In the genomic region with DNA sequence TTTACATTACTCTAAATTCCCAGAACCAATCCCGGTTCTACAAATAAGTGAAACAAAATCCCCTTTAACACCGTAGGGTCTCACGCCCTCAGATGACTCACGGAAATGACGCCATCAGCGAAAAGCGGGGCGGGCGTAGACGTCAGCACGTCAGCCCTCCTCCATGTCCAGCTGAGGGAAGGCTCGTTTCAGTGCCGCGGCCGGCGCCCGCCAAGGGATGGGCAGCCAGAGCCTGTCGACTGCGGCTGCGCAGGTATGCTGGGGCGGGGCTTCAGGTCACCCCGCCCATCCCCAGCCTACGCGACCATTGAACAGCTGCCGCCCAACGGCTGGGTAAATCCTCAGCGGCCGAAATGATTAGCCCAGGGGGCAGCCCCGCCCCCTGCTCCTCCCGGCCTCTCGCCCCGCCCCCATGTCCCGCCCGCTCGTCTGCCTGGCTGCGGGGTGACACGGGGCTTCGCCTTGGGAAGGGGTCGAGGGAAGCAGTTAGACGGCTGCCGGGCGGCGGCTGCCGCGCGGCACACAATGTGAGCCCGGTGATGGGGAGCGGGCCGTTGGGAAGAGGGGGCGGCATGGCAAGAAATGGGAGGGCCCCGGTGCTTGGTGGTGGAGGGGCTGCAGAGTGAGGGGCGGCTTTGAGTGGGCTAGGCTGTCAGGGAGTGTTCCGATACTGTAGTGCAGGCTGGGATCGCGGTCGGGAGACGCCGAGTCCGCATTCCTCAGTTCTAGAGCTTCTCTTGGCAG, we compare ENCODE assay signal across 1 cellular context.
TF ChIP-seq lines count a peak whose summit lies in the region.

A gene (plus strand): TSS at position 420 of the 744 bp plus-strand sequence. CDS start 1,510 bp downstream, outside the sequence.

TF ChIP-seq in GM12878, 131 proteins besides CTCF, POLR2A, EP300 and RAD21 (continued from another document and continues in another):
- TF ChIP-seq, protein P1, sequence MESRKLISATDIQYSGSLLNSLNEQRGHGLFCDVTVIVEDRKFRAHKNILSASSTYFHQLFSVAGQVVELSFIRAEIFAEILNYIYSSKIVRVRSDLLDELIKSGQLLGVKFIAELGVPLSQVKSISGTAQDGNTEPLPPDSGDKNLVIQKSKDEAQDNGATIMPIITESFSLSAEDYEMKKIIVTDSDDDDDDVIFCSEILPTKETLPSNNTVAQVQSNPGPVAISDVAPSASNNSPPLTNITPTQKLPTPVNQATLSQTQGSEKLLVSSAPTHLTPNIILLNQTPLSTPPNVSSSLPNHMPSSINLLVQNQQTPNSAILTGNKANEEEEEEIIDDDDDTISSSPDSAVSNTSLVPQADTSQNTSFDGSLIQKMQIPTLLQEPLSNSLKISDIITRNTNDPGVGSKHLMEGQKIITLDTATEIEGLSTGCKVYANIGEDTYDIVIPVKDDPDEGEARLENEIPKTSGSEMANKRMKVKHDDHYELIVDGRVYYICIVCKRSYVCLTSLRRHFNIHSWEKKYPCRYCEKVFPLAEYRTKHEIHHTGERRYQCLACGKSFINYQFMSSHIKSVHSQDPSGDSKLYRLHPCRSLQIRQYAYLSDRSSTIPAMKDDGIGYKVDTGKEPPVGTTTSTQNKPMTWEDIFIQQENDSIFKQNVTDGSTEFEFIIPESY (IDR thresholded peaks at IDR 0.05) = no peak
- TF ChIP-seq TCF7 (IDR thresholded peaks at IDR 0.05; ENCODE audit: borderline replicate concordance) = no peak
- no peak for TF ChIP-seq POLR2AphosphoS2 (IDR thresholded peaks at IDR 0.05; ENCODE audit: low read depth, low read length)
- TF ChIP-seq RCOR1 (conservative IDR thresholded peaks at IDR 0.05; ENCODE audit: low read depth, low read length) = 0 out of 2 replicates have a peak, but pooled peaks have one; percentile 40
- no peak for TF ChIP-seq BCL11A (IDR thresholded peaks at IDR 0.05; ENCODE audit: low read depth, low read length)
- TF ChIP-seq MTA3 (IDR thresholded peaks at IDR 0.05; ENCODE audit: borderline replicate concordance, low read length) = no peak
- TF ChIP-seq, protein P2, sequence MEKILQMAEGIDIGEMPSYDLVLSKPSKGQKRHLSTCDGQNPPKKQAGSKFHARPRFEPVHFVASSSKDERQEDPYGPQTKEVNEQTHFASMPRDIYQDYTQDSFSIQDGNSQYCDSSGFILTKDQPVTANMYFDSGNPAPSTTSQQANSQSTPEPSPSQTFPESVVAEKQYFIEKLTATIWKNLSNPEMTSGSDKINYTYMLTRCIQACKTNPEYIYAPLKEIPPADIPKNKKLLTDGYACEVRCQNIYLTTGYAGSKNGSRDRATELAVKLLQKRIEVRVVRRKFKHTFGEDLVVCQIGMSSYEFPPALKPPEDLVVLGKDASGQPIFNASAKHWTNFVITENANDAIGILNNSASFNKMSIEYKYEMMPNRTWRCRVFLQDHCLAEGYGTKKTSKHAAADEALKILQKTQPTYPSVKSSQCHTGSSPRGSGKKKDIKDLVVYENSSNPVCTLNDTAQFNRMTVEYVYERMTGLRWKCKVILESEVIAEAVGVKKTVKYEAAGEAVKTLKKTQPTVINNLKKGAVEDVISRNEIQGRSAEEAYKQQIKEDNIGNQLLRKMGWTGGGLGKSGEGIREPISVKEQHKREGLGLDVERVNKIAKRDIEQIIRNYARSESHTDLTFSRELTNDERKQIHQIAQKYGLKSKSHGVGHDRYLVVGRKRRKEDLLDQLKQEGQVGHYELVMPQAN (conservative IDR thresholded peaks at IDR 0.05) = no peak; the same call in 1 of the 2 replicates
- TF ChIP-seq NFYA (IDR thresholded peaks at IDR 0.05; ENCODE audit: borderline replicate concordance, low read depth, low read length) = no peak
- TF ChIP-seq, protein P3, sequence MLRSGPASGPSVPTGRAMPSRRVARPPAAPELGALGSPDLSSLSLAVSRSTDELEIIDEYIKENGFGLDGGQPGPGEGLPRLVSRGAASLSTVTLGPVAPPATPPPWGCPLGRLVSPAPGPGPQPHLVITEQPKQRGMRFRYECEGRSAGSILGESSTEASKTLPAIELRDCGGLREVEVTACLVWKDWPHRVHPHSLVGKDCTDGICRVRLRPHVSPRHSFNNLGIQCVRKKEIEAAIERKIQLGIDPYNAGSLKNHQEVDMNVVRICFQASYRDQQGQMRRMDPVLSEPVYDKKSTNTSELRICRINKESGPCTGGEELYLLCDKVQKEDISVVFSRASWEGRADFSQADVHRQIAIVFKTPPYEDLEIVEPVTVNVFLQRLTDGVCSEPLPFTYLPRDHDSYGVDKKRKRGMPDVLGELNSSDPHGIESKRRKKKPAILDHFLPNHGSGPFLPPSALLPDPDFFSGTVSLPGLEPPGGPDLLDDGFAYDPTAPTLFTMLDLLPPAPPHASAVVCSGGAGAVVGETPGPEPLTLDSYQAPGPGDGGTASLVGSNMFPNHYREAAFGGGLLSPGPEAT (IDR thresholded peaks at IDR 0.05; ENCODE audit: low read depth) = peak; percentile 62; the same call in 1 of the 2 replicates
- TF ChIP-seq BHLHE40 (IDR thresholded peaks at IDR 0.05; ENCODE audit: borderline replicate concordance in 1 of 2, low read depth in 2 of 2, low read length in 1 of 2) = peak; percentile 46 to 75; a peak in 3 of 4 replicates
- TF ChIP-seq, protein P4, sequence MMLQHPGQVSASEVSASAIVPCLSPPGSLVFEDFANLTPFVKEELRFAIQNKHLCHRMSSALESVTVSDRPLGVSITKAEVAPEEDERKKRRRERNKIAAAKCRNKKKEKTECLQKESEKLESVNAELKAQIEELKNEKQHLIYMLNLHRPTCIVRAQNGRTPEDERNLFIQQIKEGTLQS (IDR thresholded peaks at IDR 0.05; ENCODE audit: borderline replicate concordance, extremely low read depth, low read depth, low read length) = no peak
- no peak; the same call in 1 of the 2 replicates for TF ChIP-seq SIN3A (IDR thresholded peaks at IDR 0.05; ENCODE audit: low read depth, low read length)
- TF ChIP-seq GATAD2B (conservative IDR thresholded peaks at IDR 0.05; ENCODE audit: low read depth) = peak; percentile 17
- no peak for TF ChIP-seq SMARCA5 (IDR thresholded peaks at IDR 0.05)
- TF ChIP-seq CHD4 (IDR thresholded peaks at IDR 0.05) = no peak
- no peak; the same call in 1 of the 2 replicates for TF ChIP-seq HCFC1 (IDR thresholded peaks at IDR 0.05; ENCODE audit: low read length)
- 0 out of 2 replicates have a peak, but pooled peaks have one; percentile 47 for TF ChIP-seq JUND (IDR thresholded peaks at IDR 0.05; ENCODE audit: low read depth, low read length)
- no peak for TF ChIP-seq SMAD1 (IDR thresholded peaks at IDR 0.05; ENCODE audit: low read depth, partially characterized antibody)
- TF ChIP-seq, protein P5, sequence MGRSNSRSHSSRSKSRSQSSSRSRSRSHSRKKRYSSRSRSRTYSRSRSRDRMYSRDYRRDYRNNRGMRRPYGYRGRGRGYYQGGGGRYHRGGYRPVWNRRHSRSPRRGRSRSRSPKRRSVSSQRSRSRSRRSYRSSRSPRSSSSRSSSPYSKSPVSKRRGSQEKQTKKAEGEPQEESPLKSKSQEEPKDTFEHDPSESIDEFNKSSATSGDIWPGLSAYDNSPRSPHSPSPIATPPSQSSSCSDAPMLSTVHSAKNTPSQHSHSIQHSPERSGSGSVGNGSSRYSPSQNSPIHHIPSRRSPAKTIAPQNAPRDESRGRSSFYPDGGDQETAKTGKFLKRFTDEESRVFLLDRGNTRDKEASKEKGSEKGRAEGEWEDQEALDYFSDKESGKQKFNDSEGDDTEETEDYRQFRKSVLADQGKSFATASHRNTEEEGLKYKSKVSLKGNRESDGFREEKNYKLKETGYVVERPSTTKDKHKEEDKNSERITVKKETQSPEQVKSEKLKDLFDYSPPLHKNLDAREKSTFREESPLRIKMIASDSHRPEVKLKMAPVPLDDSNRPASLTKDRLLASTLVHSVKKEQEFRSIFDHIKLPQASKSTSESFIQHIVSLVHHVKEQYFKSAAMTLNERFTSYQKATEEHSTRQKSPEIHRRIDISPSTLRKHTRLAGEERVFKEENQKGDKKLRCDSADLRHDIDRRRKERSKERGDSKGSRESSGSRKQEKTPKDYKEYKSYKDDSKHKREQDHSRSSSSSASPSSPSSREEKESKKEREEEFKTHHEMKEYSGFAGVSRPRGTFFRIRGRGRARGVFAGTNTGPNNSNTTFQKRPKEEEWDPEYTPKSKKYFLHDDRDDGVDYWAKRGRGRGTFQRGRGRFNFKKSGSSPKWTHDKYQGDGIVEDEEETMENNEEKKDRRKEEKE (IDR thresholded peaks at IDR 0.05) = no peak
- no peak for TF ChIP-seq ZNF24 (IDR thresholded peaks at IDR 0.05)
- peak; percentile 98 for TF ChIP-seq CREB1 (IDR thresholded peaks at IDR 0.05; ENCODE audit: low read depth)
- TF ChIP-seq HDAC6 (IDR thresholded peaks at IDR 0.05; ENCODE audit: unreplicated experiment) = no peak
- TF ChIP-seq WRNIP1 (IDR thresholded peaks at IDR 0.05; ENCODE audit: borderline replicate concordance, low read depth, low read length) = no peak
- TF ChIP-seq TCF3 (IDR thresholded peaks at IDR 0.05; ENCODE audit: borderline replicate concordance, insufficient read depth, low read depth, low read length) = peak; percentile 76; the same call in 1 of the 2 replicates
- TF ChIP-seq CHD1 (IDR thresholded peaks at IDR 0.05; ENCODE audit: low read depth, low read length) = no peak
- 0 out of 4 replicates have a peak, but pooled peaks of 1 of the 2 experiments have one; percentile 7 for TF ChIP-seq IKZF2 (IDR thresholded peaks at IDR 0.05)
- TF ChIP-seq, protein P6, sequence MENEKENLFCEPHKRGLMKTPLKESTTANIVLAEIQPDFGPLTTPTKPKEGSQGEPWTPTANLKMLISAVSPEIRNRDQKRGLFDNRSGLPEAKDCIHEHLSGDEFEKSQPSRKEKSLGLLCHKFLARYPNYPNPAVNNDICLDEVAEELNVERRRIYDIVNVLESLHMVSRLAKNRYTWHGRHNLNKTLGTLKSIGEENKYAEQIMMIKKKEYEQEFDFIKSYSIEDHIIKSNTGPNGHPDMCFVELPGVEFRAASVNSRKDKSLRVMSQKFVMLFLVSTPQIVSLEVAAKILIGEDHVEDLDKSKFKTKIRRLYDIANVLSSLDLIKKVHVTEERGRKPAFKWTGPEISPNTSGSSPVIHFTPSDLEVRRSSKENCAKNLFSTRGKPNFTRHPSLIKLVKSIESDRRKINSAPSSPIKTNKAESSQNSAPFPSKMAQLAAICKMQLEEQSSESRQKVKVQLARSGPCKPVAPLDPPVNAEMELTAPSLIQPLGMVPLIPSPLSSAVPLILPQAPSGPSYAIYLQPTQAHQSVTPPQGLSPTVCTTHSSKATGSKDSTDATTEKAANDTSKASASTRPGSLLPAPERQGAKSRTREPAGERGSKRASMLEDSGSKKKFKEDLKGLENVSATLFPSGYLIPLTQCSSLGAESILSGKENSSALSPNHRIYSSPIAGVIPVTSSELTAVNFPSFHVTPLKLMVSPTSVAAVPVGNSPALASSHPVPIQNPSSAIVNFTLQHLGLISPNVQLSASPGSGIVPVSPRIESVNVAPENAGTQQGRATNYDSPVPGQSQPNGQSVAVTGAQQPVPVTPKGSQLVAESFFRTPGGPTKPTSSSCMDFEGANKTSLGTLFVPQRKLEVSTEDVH (IDR thresholded peaks at IDR 0.05; ENCODE audit: low read depth, partially characterized antibody) = peak; percentile 1
- peak; percentile 31; the same call in 1 of the 2 replicates for TF ChIP-seq TAF1 (IDR thresholded peaks at IDR 0.05; ENCODE audit: borderline replicate concordance, low read depth, low read length)
- TF ChIP-seq YY1 (IDR thresholded peaks at IDR 0.05; ENCODE audit: low read depth, low read length) = peak; percentile 30
- no peak for TF ChIP-seq ZZZ3 (IDR thresholded peaks at IDR 0.05; ENCODE audit: control insufficient read depth, insufficient read length, low read depth)
- no peak for TF ChIP-seq NR2C1 (IDR thresholded peaks at IDR 0.05)
- TF ChIP-seq KLF5 (IDR thresholded peaks at IDR 0.05; ENCODE audit: partially characterized antibody) = peak; percentile 22
- peak; percentile 34; the same call in 1 of the 2 replicates for TF ChIP-seq MTA2 (IDR thresholded peaks at IDR 0.05; ENCODE audit: low read depth)
- TF ChIP-seq, protein P7, sequence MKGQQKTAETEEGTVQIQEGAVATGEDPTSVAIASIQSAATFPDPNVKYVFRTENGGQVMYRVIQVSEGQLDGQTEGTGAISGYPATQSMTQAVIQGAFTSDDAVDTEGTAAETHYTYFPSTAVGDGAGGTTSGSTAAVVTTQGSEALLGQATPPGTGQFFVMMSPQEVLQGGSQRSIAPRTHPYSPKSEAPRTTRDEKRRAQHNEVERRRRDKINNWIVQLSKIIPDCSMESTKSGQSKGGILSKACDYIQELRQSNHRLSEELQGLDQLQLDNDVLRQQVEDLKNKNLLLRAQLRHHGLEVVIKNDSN (IDR thresholded peaks at IDR 0.05; ENCODE audit: borderline replicate concordance, extremely low read length, insufficient read depth, low read depth, low read length) = no peak
- TF ChIP-seq, protein P8, sequence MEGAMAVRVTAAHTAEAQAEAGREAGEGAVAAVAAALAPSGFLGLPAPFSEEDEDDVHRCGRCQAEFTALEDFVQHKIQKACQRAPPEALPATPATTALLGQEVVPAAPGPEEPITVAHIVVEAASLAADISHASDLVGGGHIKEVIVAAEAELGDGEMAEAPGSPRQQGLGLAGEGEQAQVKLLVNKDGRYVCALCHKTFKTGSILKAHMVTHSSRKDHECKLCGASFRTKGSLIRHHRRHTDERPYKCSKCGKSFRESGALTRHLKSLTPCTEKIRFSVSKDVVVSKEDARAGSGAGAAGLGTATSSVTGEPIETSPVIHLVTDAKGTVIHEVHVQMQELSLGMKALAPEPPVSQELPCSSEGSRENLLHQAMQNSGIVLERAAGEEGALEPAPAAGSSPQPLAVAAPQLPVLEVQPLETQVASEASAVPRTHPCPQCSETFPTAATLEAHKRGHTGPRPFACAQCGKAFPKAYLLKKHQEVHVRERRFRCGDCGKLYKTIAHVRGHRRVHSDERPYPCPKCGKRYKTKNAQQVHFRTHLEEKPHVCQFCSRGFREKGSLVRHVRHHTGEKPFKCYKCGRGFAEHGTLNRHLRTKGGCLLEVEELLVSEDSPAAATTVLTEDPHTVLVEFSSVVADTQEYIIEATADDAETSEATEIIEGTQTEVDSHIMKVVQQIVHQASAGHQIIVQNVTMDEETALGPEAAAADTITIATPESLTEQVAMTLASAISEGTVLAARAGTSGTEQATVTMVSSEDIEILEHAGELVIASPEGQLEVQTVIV (IDR thresholded peaks at IDR 0.05; ENCODE audit: borderline replicate concordance, partially characterized antibody) = no peak
- TF ChIP-seq RFX5 (IDR thresholded peaks at IDR 0.05; ENCODE audit: low read depth, low read length) = peak; percentile 57; the same call in 1 of the 2 replicates
- TF ChIP-seq, protein P9, sequence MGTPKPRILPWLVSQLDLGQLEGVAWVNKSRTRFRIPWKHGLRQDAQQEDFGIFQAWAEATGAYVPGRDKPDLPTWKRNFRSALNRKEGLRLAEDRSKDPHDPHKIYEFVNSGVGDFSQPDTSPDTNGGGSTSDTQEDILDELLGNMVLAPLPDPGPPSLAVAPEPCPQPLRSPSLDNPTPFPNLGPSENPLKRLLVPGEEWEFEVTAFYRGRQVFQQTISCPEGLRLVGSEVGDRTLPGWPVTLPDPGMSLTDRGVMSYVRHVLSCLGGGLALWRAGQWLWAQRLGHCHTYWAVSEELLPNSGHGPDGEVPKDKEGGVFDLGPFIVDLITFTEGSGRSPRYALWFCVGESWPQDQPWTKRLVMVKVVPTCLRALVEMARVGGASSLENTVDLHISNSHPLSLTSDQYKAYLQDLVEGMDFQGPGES (IDR thresholded peaks at IDR 0.05) = no peak
- TF ChIP-seq, protein P10, sequence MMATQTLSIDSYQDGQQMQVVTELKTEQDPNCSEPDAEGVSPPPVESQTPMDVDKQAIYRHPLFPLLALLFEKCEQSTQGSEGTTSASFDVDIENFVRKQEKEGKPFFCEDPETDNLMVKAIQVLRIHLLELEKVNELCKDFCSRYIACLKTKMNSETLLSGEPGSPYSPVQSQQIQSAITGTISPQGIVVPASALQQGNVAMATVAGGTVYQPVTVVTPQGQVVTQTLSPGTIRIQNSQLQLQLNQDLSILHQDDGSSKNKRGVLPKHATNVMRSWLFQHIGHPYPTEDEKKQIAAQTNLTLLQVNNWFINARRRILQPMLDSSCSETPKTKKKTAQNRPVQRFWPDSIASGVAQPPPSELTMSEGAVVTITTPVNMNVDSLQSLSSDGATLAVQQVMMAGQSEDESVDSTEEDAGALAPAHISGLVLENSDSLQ (IDR thresholded peaks at IDR 0.05) = peak; percentile 89
- TF ChIP-seq CBX3 (IDR thresholded peaks at IDR 0.05; ENCODE audit: borderline replicate concordance, low read depth) = no peak
- no peak for TF ChIP-seq ASH2L (IDR thresholded peaks at IDR 0.05; ENCODE audit: borderline replicate concordance, low read depth)
